8 cellular contexts compared by ENCODE assay signal in the genomic region with DNA sequence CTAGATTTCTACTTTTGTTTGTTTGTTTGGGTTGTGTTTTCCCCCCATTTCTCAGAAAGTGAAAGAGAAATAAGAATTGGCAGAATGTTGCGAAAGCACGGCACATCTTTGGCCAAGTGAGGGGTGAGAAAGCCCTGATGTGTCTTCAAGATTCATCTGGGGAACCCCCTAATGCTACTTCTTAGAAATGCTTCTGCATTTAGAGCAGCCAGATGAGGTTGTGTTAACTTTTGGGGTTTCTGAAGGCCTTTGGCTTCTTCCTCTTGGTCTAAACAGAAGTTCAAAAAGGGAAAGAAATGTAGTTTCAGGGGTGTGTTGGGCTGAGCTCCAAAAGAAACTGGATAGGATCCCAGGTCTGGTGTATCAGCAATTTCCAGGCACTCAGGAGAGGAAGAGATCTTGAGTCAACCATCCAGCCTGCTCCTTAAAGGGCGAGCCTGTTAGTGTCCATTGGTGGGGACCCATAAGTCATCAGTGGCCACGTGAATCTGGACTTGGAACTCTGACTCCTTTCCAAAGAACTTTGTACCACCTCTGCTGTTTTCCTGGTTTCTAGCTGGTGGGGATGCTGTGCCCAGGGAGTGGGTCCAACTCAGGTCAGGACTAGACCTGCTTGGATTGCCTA. TPM values are rescaled to one million over a fixed set of nuclear protein-coding genes. Genes with fewer than 3 reads are reported as not detected.
DNase-seq lines count a peak whose midpoint lies in the region; ATAC-seq, FAIRE-seq and TF ChIP-seq lines count a peak whose summit lies in the region.

No MANE protein-coding gene starts in this region.

- intact Hi-C loops in natural killer cell (cut with micrococcal nuclease): loop anchor here (1.0 to 2.0 kb wide), 7 partner anchors 25 to 361 kb away; a partner anchor contains a TSS

- peak; percentile 93 for FAIRE-seq in GM19239 (lab: Jason Lieb, UNC)

- H3K9me3 Mint-ChIP-seq in natural killer cell: no peaks in the 10 kb centered on the region

- peak; percentile 52 for ATAC-seq in HG03196 (IDR thresholded peaks at IDR 0.05; ENCODE audit: unreplicated experiment)
- ATAC-seq in natural killer cell: peak; percentile 90 to 94 (median 93)

- H3K27ac Mint-ChIP-seq in natural killer cell: peak overlapping the region; percentile 96

- DNase-seq in AG09319 (ENCODE audit: extremely low read depth, low read depth): peak; percentile 66
- DNase-seq in GM19239 (ENCODE audit: insufficient read length, low spot score): peak; percentile 78
- no peak for DNase-seq in WERI-Rb-1
- peak; percentile 35 for DNase-seq in dedifferentiated amniotic fluid mesenchymal stem cell (ENCODE audit: extremely low spot score)
- peak; percentile 51 for DNase-seq in natural killer cell
- no peak for DNase-seq in cortex of kidney (lab: John Stamatoyannopoulos, UW)
- DNase-seq in NCI-H146 (lab: John Stamatoyannopoulos, UW): no peak

- peak overlapping the region; percentile 76 for H3K4me3 Mint-ChIP-seq in natural killer cell

- no peaks in the 10 kb centered on the region for H3K27me3 ChIP-seq in WERI-Rb-1 (ENCODE audit: insufficient read depth, low read depth, severe bottlenecking)

- TF ChIP-seq CTCF in AG09319 (IDR thresholded peaks at IDR 0.05; ENCODE audit: low read depth, low read length): no peak
- no peak for TF ChIP-seq CTCF in WERI-Rb-1 (IDR thresholded peaks at IDR 0.05; ENCODE audit: low read depth, low read length)
- TF ChIP-seq CTCF in natural killer cell (IDR thresholded peaks at IDR 0.05): no peak

- H3K36me3 ChIP-seq in WERI-Rb-1: peaks cover 69% of the 10 kb centered on the region

- peak overlapping the region; percentile 34 for H3K27ac ChIP-seq in WERI-Rb-1

- H3K27me3 Mint-ChIP-seq in natural killer cell (ENCODE audit: low read depth in 2 of 2): no peaks in the 10 kb centered on the region

- no peak overlapping the region for H3K4me3 ChIP-seq in WERI-Rb-1 (ENCODE audit: low read depth, low read length)

- H3K9me3 ChIP-seq in WERI-Rb-1 (ENCODE audit: severe bottlenecking): no peaks in the 10 kb centered on the region

- peaks cover 7% of the 10 kb centered on the region for H3K36me3 Mint-ChIP-seq in natural killer cell

- H3K4me1 Mint-ChIP-seq in natural killer cell: peaks cover 64 to 79% of the 10 kb centered on the region in 2 donors

RNA-seq across cellular contexts. Expression of a gene that starts 6.5 kb away (rescaled TPM):
- total RNA-seq in natural killer cell: 10 to 100 TPM; 56.3 to 98.9 (median 69.6) TPM

Comparison
In these comparisons a context has a peak if more than half of its experiments do, and no peak if none do; other contexts are left out.
1. DNase-seq: peak in AG09319 (single experiment), GM19239 (single experiment), dedifferentiated amniotic fluid mesenchymal stem cell (single experiment) and natural killer cell (single experiment); none in WERI-Rb-1 (single experiment), cortex of kidney (single experiment) and NCI-H146 (single experiment).